ENCODE assay signal across 38 cellular contexts in genomic region chr4:69518102-69518501, GRCh38. TPM values are rescaled to one million over a fixed set of nuclear protein-coding genes. Genes with fewer than 3 reads are reported as not detected.
"Had no signal": no experiment of that assay in that cellular context is flagged by ENCODE, and none has a peak within 500 bp of the region (broad histone marks: within the 10 kb centered on the region; RNA-seq: fewer than 3 reads in every experiment).

No MANE protein-coding gene starts in this region.

- DNase-seq: activated B cell treated with CpG ODN at 0.5 μM for 24 hours; activated CD4-positive, alpha-beta memory T cell treated with anti-CD3 and anti-CD28 coated beads, Interleukin-2, amount 10 ng/mL, durations not matched to agents 7 days and 5 days; activated CD4-positive, alpha-beta T cell treated with anti-CD3 and anti-CD28 coated beads for 4 hours; activated CD4-positive, alpha-beta T cell treated with anti-CD3 and anti-CD28 coated beads, Interleukin-2, amount 50 U/mL, for 1 hour; activated CD4-positive, CD25-positive, alpha-beta regulatory T cell treated with anti-CD3 and anti-CD28 coated beads, Interleukin-2, amount 50 U/mL, for 72 hours; activated CD8-positive, alpha-beta memory T cell treated with anti-CD3 and anti-CD28 coated beads for 24 hours; activated CD8-positive, alpha-beta memory T cell treated with anti-CD3 and anti-CD28 coated beads, Interleukin-2, amount 10 ng/mL, durations not matched to agents 7 days and 5 days; activated CD8-positive, alpha-beta memory T cell treated with anti-CD3 and anti-CD28 coated beads, Interleukin-2, amount 50 U/mL, for 48 hours; activated effector memory CD4-positive, alpha-beta T cell treated with anti-CD3 and anti-CD28 coated beads, Interleukin-2, amount 50 U/mL, for 16 hours; activated naive CD4-positive, alpha-beta T cell; activated naive CD4-positive, alpha-beta T cell treated with anti-CD3 and anti-CD28 coated beads, Interleukin-2, amount 50 U/mL, for 16 hours; activated naive CD8-positive, alpha-beta T cell treated with anti-CD3 and anti-CD28 coated beads for 36 hours; activated T-cell treated with anti-CD3 and anti-CD28 coated beads, Interleukin-2, amount 50 U/mL, for 72 hours; amniotic stem cell; aorta; brain microvascular endothelial cell; central memory CD4-positive, alpha-beta T cell; Kasumi-1; MG63; NCI-H1048; NCI-H1105 treated with DMSO at 0.1 percent for 48 hours; NCI-H1436; NCI-H1694; NCI-H1930; NCI-H2081 treated with DMSO at 0.1 percent for 48 hours; NCI-H345; NCI-H524 treated with DMSO at 0.1 percent for 48 hours; NCI-H748 treated with DMSO at 0.1 percent for 48 hours; PC-9; Right ventricle myocardium superior; SW 1271; T-helper 1 cell; T-helper 2 cell; T-helper 9 cell had no signal

- H3K27me3 ChIP-seq: brain microvascular endothelial cell, MG63 had no signal

- ATAC-seq: activated CD8-positive, alpha-beta memory T cell treated with anti-CD3 and anti-CD28 coated beads, Interleukin-2, amount 10 ng/mL, durations not matched to agents 7 days and 5 days; activated T-cell treated with anti-CD3 and anti-CD28 coated beads, Interleukin-2, amount 50 U/mL, for 72 hours; activated T-helper 17 cell treated with anti-CD3 and anti-CD28 coated beads, Interleukin-2, amount 50 U/mL, for 72 hours had no signal

- H3K36me3 ChIP-seq: brain microvascular endothelial cell, MG63 had no signal

- H3K27ac ChIP-seq: brain microvascular endothelial cell, PC-9, VCaP had no signal

- H3K4me3 ChIP-seq: MG63, PC-9 had no signal

- H3K9me3 ChIP-seq: MG63 had no signal

RNA-seq across cellular contexts. Expression of gene UGT2B4, which starts 22.4 kb away (rescaled TPM):
- total RNA-seq: activated B cell treated with CpG ODN at 0.5 μM for 24 hours; activated CD4-positive, alpha-beta memory T cell treated with anti-CD3 and anti-CD28 coated beads, Interleukin-2, amount 10 ng/mL, durations not matched to agents 7 days and 5 days; activated CD8-positive, alpha-beta memory T cell treated with anti-CD3 and anti-CD28 coated beads, Interleukin-2, amount 10 ng/mL, durations not matched to agents 7 days and 5 days; activated naive CD8-positive, alpha-beta T cell treated with anti-CD3 and anti-CD28 coated beads for 36 hours; activated T-cell treated with anti-CD3 and anti-CD28 coated beads, Interleukin-2, amount 50 U/mL, for 72 hours; activated T-helper 17 cell treated with anti-CD3 and anti-CD28 coated beads, Interleukin-2, amount 50 U/mL, for 72 hours; aorta; NCI-H460; OCI-LY7; PC-9 had no signal
